Comparison of ENCODE assay signal across 18 cellular contexts in the genomic region with DNA sequence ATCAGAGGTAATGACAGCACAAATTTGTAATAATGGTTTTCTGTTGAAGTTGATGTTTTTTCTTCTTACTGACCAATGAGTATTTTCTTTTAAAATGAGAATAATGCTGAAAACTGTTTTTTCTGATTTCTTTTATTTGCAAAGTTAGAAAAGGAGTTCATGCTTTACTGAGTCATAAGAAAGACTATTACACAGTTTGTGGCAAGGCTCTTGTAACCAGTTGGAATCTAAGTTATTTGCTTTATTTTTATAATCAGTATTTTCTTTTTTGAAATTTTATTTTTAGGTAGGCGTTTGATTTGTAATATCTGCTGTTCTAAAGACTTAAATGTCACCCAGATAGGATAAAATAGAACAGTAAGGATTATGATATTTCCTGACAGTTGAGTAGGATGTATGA.
"Had no signal": no experiment of that assay in that cellular context is flagged by ENCODE, and none has a peak within 500 bp of the region (broad histone marks: within the 10 kb centered on the region; RNA-seq: fewer than 3 reads in every experiment).

No MANE protein-coding gene starts in this region.

- H3K9ac ChIP-seq: neural progenitor cell had no signal

- H3K4me3 ChIP-seq: breast epithelium, neural progenitor cell, ovary, thyroid gland had no signal

- H3K27ac ChIP-seq: breast epithelium, foreskin keratinocyte, neural progenitor cell, ovary, thyroid gland had no signal

- H3K27me3 Mint-ChIP-seq: activated CD4-positive, alpha-beta memory T cell treated with anti-CD3 and anti-CD28 coated beads for 36 hours; activated CD4-positive, alpha-beta T cell treated with anti-CD3 and anti-CD28 coated beads for 36 hours; activated CD8-positive, alpha-beta memory T cell treated with anti-CD3 and anti-CD28 coated beads, Interleukin-2, amount 10 ng/mL, durations not matched to agents 7 days and 5 days; activated naive CD4-positive, alpha-beta T cell treated with anti-CD3 and anti-CD28 coated beads, Interleukin-2, amount 50 U/mL, for 24 hours; naive B cell; stimulated activated memory B cell treated with anti-CD40 and anti-IgM and Interleukin-4, amounts not matched to agents 10 μg/mL and 1 μg/mL and 100 μg/mL, for 72 hours; T-helper 17 cell had no signal

- H3K36me3 ChIP-seq: breast epithelium, ovary had no signal

- DNase-seq: activated CD4-positive, alpha-beta memory T cell treated with anti-CD3 and anti-CD28 coated beads for 36 hours; activated CD4-positive, alpha-beta T cell treated with anti-CD3 and anti-CD28 coated beads for 36 hours; activated CD8-positive, alpha-beta memory T cell treated with anti-CD3 and anti-CD28 coated beads, Interleukin-2, amount 10 ng/mL, durations not matched to agents 7 days and 5 days; activated effector memory CD4-positive, alpha-beta T cell treated with Interleukin-2 at 50 U/mL for 16 hours; activated T-cell treated with anti-CD3 and anti-CD28 coated beads, Interleukin-2, amount 50 U/mL, for 4 hours; foreskin keratinocyte; islet precursor cell; mammary epithelial cell; naive B cell; ovary; T-helper 17 cell; thyroid gland had no signal

- H3K27me3 ChIP-seq: breast epithelium, foreskin keratinocyte, neural progenitor cell, ovary, thyroid gland had no signal

- H3K9me3 Mint-ChIP-seq: activated CD4-positive, alpha-beta memory T cell treated with anti-CD3 and anti-CD28 coated beads for 36 hours; activated naive CD4-positive, alpha-beta T cell treated with anti-CD3 and anti-CD28 coated beads, Interleukin-2, amount 50 U/mL, for 24 hours; activated T-cell treated with anti-CD3 and anti-CD28 coated beads, Interleukin-2, amount 50 U/mL, for 4 hours; neural progenitor cell; stimulated activated memory B cell treated with anti-CD40 and anti-IgM and Interleukin-4, amounts not matched to agents 10 μg/mL and 1 μg/mL and 100 μg/mL, for 72 hours had no signal

- H3K4me1 ChIP-seq: breast epithelium, foreskin keratinocyte, neural progenitor cell, thyroid gland had no signal

- H3K4me3 Mint-ChIP-seq: activated CD4-positive, alpha-beta memory T cell treated with anti-CD3 and anti-CD28 coated beads for 36 hours; activated CD4-positive, alpha-beta T cell treated with anti-CD3 and anti-CD28 coated beads for 36 hours; activated CD8-positive, alpha-beta memory T cell treated with anti-CD3 and anti-CD28 coated beads, Interleukin-2, amount 10 ng/mL, durations not matched to agents 7 days and 5 days; activated naive CD4-positive, alpha-beta T cell treated with anti-CD3 and anti-CD28 coated beads, Interleukin-2, amount 50 U/mL, for 24 hours; activated T-cell treated with anti-CD3 and anti-CD28 coated beads, Interleukin-2, amount 50 U/mL, for 4 hours; naive B cell; neural progenitor cell; stimulated activated memory B cell treated with anti-CD40 and anti-IgM and Interleukin-4, amounts not matched to agents 10 μg/mL and 1 μg/mL and 100 μg/mL, for 72 hours; T-helper 17 cell had no signal

- H3K4me1 Mint-ChIP-seq: activated CD4-positive, alpha-beta T cell treated with anti-CD3 and anti-CD28 coated beads for 36 hours; activated CD8-positive, alpha-beta memory T cell treated with anti-CD3 and anti-CD28 coated beads, Interleukin-2, amount 10 ng/mL, durations not matched to agents 7 days and 5 days; activated naive CD4-positive, alpha-beta T cell treated with anti-CD3 and anti-CD28 coated beads, Interleukin-2, amount 50 U/mL, for 24 hours; neural progenitor cell; stimulated activated memory B cell treated with anti-CD40 and anti-IgM and Interleukin-4, amounts not matched to agents 10 μg/mL and 1 μg/mL and 100 μg/mL, for 72 hours had no signal

- H3K9me3 ChIP-seq: breast epithelium, ovary, thyroid gland had no signal

- H2AFZ ChIP-seq: neural progenitor cell had no signal

- H3K27ac Mint-ChIP-seq: activated CD4-positive, alpha-beta memory T cell treated with anti-CD3 and anti-CD28 coated beads for 36 hours; activated CD4-positive, alpha-beta T cell treated with anti-CD3 and anti-CD28 coated beads for 36 hours; activated CD8-positive, alpha-beta memory T cell treated with anti-CD3 and anti-CD28 coated beads, Interleukin-2, amount 10 ng/mL, durations not matched to agents 7 days and 5 days; activated naive CD4-positive, alpha-beta T cell treated with anti-CD3 and anti-CD28 coated beads, Interleukin-2, amount 50 U/mL, for 24 hours; naive B cell; neural progenitor cell; stimulated activated memory B cell treated with anti-CD40 and anti-IgM and Interleukin-4, amounts not matched to agents 10 μg/mL and 1 μg/mL and 100 μg/mL, for 72 hours; T-helper 17 cell had no signal

- H3K4me2 ChIP-seq: neural progenitor cell had no signal

- FAIRE-seq: endometrium, urothelium cell line had no signal
